ENCODE assay signal across 1 cellular context in genomic region chr20:37396520-37397075, GRCh38.
TF ChIP-seq lines count a peak whose summit lies in the region.

No MANE protein-coding gene starts in this region.

TF ChIP-seq in GM23338, 12 proteins besides CTCF, POLR2A, EP300 and RAD21 (continued from another document):
- TF ChIP-seq, protein P1, sequence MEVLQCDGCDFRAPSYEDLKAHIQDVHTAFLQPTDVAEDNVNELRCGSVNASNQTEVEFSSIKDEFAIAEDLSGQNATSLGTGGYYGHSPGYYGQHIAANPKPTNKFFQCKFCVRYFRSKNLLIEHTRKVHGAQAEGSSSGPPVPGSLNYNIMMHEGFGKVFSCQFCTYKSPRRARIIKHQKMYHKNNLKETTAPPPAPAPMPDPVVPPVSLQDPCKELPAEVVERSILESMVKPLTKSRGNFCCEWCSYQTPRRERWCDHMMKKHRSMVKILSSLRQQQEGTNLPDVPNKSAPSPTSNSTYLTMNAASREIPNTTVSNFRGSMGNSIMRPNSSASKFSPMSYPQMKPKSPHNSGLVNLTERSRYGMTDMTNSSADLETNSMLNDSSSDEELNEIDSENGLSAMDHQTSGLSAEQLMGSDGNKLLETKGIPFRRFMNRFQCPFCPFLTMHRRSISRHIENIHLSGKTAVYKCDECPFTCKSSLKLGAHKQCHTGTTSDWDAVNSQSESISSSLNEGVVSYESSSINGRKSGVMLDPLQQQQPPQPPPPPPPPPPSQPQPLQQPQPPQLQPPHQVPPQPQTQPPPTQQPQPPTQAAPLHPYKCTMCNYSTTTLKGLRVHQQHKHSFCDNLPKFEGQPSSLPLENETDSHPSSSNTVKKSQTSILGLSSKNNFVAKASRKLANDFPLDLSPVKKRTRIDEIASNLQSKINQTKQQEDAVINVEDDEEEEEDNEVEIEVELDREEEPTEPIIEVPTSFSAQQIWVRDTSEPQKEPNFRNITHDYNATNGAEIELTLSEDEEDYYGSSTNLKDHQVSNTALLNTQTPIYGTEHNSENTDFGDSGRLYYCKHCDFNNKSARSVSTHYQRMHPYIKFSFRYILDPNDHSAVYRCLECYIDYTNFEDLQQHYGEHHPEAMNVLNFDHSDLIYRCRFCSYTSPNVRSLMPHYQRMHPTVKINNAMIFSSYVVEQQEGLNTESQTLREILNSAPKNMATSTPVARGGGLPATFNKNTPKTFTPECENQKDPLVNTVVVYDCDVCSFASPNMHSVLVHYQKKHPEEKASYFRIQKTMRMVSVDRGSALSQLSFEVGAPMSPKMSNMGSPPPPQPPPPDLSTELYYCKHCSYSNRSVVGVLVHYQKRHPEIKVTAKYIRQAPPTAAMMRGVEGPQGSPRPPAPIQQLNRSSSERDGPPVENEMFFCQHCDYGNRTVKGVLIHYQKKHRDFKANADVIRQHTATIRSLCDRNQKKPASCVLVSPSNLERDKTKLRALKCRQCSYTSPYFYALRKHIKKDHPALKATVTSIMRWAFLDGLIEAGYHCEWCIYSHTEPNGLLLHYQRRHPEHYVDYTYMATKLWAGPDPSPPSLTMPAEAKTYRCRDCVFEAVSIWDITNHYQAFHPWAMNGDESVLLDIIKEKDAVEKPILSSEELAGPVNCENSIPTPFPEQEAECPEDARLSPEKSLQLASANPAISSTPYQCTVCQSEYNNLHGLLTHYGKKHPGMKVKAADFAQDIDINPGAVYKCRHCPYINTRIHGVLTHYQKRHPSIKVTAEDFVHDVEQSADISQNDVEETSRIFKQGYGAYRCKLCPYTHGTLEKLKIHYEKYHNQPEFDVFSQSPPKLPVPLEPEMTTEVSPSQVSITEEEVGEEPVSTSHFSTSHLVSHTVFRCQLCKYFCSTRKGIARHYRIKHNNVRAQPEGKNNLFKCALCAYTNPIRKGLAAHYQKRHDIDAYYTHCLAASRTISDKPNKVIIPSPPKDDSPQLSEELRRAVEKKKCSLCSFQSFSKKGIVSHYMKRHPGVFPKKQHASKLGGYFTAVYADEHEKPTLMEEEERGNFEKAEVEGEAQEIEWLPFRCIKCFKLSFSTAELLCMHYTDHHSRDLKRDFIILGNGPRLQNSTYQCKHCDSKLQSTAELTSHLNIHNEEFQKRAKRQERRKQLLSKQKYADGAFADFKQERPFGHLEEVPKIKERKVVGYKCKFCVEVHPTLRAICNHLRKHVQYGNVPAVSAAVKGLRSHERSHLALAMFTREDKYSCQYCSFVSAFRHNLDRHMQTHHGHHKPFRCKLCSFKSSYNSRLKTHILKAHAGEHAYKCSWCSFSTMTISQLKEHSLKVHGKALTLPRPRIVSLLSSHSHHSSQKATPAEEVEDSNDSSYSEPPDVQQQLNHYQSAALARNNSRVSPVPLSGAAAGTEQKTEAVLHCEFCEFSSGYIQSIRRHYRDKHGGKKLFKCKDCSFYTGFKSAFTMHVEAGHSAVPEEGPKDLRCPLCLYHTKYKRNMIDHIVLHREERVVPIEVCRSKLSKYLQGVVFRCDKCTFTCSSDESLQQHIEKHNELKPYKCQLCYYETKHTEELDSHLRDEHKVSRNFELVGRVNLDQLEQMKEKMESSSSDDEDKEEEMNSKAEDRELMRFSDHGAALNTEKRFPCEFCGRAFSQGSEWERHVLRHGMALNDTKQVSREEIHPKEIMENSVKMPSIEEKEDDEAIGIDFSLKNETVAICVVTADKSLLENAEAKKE (CRISPR knock-in tag; IDR thresholded peaks at IDR 0.05), result no peak
- TF ChIP-seq ZNF331 (CRISPR knock-in tag; IDR thresholded peaks at IDR 0.05; ENCODE audit: low read depth) (no peak), POLR2AphosphoS5 (IDR thresholded peaks at IDR 0.05; ENCODE audit: low read depth) (no peak)
